9 cellular contexts compared by ENCODE assay signal in genomic region chr9:91711755-91712591, GRCh38.
DNase-seq lines count a peak whose midpoint lies in the region; ATAC-seq and TF ChIP-seq lines count a peak whose summit lies in the region.
"Had no signal": no experiment of that assay in that cellular context is flagged by ENCODE, and none has a peak within 500 bp of the region (broad histone marks: within the 10 kb centered on the region; RNA-seq: fewer than 3 reads in every experiment).

No MANE protein-coding gene starts in this region.

- no peaks in the 10 kb centered on the region for H3K27me3 ChIP-seq in H7 (ENCODE audit: control insufficient read depth, insufficient read depth, low read length)

- H4K20me1 ChIP-seq in OCI-LY7 (ENCODE audit: insufficient read depth, low read length): no peaks in the 10 kb centered on the region

- no peaks in the 10 kb centered on the region for H3K79me2 ChIP-seq in OCI-LY7 (ENCODE audit: insufficient read depth, low read depth, low read length)

- H3K27me3 Mint-ChIP-seq in activated naive CD8-positive, alpha-beta T cell treated with anti-CD3 and anti-CD28 coated beads, Interleukin-2, amount 10 ng/mL, durations not matched to agents 7 days and 5 days: peaks cover 9% of the 10 kb centered on the region

- H3K4me3 Mint-ChIP-seq in activated naive CD8-positive, alpha-beta T cell treated with anti-CD3 and anti-CD28 coated beads, Interleukin-2, amount 10 ng/mL, durations not matched to agents 7 days and 5 days: no peak overlapping the region

- peaks cover 23% of the 10 kb centered on the region for H3K4me1 ChIP-seq in OCI-LY7 (ENCODE audit: insufficient read depth, low read length, poor library complexity, severe bottlenecking)

- H3K4me3 ChIP-seq in OCI-LY7 (ENCODE audit: low read depth, low read length, poor library complexity, severe bottlenecking) (peak overlapping the region; percentile 50), H7 (ENCODE audit: insufficient read depth, low read depth, low read length) (no peak overlapping the region)
- H3K4me3 ChIP-seq: lung had no signal

- H3K27ac ChIP-seq in OCI-LY7 (ENCODE audit: low read depth, low read length, poor library complexity, severe bottlenecking): peak overlapping the region; percentile 44

- intact Hi-C loops in OCI-LY7 (cut with micrococcal nuclease; ENCODE audit: unreplicated experiment): no loop called here

- no peaks in the 10 kb centered on the region for H3K36me3 ChIP-seq in OCI-LY7 (ENCODE audit: insufficient read depth, low read length)
- H3K36me3 ChIP-seq in H7 (replicated peaks; ENCODE audit: control insufficient read depth, insufficient read depth, low read length): no peaks in the 10 kb centered on the region

- peak overlapping the region; percentile 80 for H2AFZ ChIP-seq in OCI-LY7 (ENCODE audit: low read length)

- H3K4me2 ChIP-seq in OCI-LY7 (ENCODE audit: low read length): peak overlapping the region; percentile 42

- no peaks in the 10 kb centered on the region for H3K36me3 Mint-ChIP-seq in activated naive CD8-positive, alpha-beta T cell treated with anti-CD3 and anti-CD28 coated beads, Interleukin-2, amount 10 ng/mL, durations not matched to agents 7 days and 5 days

- POLR2A ChIA-PET in OCI-LY7 (lab: Charles Lee): no interaction called here
- POLR2A ChIA-PET in activated naive CD8-positive, alpha-beta T cell treated with anti-CD3 and anti-CD28 coated beads, Interleukin-2, amount 10 ng/mL, durations not matched to agents 7 days and 5 days (lab: Charles Lee): no interaction called here

- peaks cover 5% of the 10 kb centered on the region for H3K9me3 Mint-ChIP-seq in activated naive CD8-positive, alpha-beta T cell treated with anti-CD3 and anti-CD28 coated beads, Interleukin-2, amount 10 ng/mL, durations not matched to agents 7 days and 5 days

- BruUV-seq in OCI-LY7 (replicated peaks; lab: Mats Ljungman, UMichigan): no TSS peak

- H3K9me3 ChIP-seq in OCI-LY7 (ENCODE audit: low read length): peaks cover 8% of the 10 kb centered on the region; the same call in 1 of the 2 replicates

- CTCF ChIA-PET in OCI-LY7 (lab: Charles Lee; ENCODE audit: unreplicated experiment): no interaction called here

- H3K9me2 ChIP-seq in OCI-LY7 (ENCODE audit: insufficient read depth, low read length): no peaks in the 10 kb centered on the region

- no peak overlapping the region for H3K27ac Mint-ChIP-seq in activated naive CD8-positive, alpha-beta T cell treated with anti-CD3 and anti-CD28 coated beads, Interleukin-2, amount 10 ng/mL, durations not matched to agents 7 days and 5 days

- peaks cover 12% of the 10 kb centered on the region for H3K4me1 Mint-ChIP-seq in activated naive CD8-positive, alpha-beta T cell treated with anti-CD3 and anti-CD28 coated beads, Interleukin-2, amount 10 ng/mL, durations not matched to agents 7 days and 5 days

- TF ChIP-seq CTCF in OCI-LY7 (conservative IDR thresholded peaks at IDR 0.05; ENCODE audit: low read length): no peak

- DNase-seq in OCI-LY7 (ENCODE audit: low spot score) (peak; percentile 83), H7 (no peak), HT-29 (ENCODE audit: low spot score) (no peak)
- DNase-seq in activated naive CD8-positive, alpha-beta T cell treated with anti-CD3 and anti-CD28 coated beads, Interleukin-2, amount 10 ng/mL, durations not matched to agents 7 days and 5 days: peak; percentile 61
- DNase-seq in stimulated activated CD4-positive, alpha-beta T cell treated with anti-CD3 and anti-CD28 coated beads, Interleukin-2, amount 100 ng/mL, for 24 hours: peak; percentile 59 to 67

- ATAC-seq in GM18867 (IDR thresholded peaks at IDR 0.05; ENCODE audit: unreplicated experiment) (peak; percentile 91), HG02763 (IDR thresholded peaks at IDR 0.05; ENCODE audit: unreplicated experiment) (peak; percentile 67), SK-N-SH treated with all-trans-retinoic acid at 6 μM for 48 hours (no peak)
- ATAC-seq in activated naive CD8-positive, alpha-beta T cell treated with anti-CD3 and anti-CD28 coated beads, Interleukin-2, amount 10 ng/mL, durations not matched to agents 7 days and 5 days (ENCODE audit: low read depth): peak; percentile 92

TF ChIP-seq in SK-N-SH treated with all-trans-retinoic acid at 6 μM for 48 hours, 23 proteins besides CTCF, POLR2A, EP300 and RAD21:
- TF ChIP-seq ARNTL (CRISPR knock-in tag; IDR thresholded peaks at IDR 0.05; ENCODE audit: borderline replicate concordance, low read depth) (no peak), SNAI2 (CRISPR knock-in tag; IDR thresholded peaks at IDR 0.05) (no peak), PATZ1 (CRISPR knock-in tag; IDR thresholded peaks at IDR 0.05; ENCODE audit: borderline replicate concordance) (no peak), ZNF565 (CRISPR knock-in tag; conservative IDR thresholded peaks at IDR 0.05; ENCODE audit: low read depth) (no peak), ZFP3 (CRISPR knock-in tag; IDR thresholded peaks at IDR 0.05) (no peak), TOX (CRISPR knock-in tag; IDR thresholded peaks at IDR 0.05; ENCODE audit: borderline replicate concordance) (no peak), ISL1 (CRISPR knock-in tag; IDR thresholded peaks at IDR 0.05) (no peak), ZNF8 (CRISPR knock-in tag; IDR thresholded peaks at IDR 0.05) (no peak), ZNF70 (CRISPR knock-in tag; IDR thresholded peaks at IDR 0.05) (no peak), BACH2 (CRISPR knock-in tag; IDR thresholded peaks at IDR 0.05; ENCODE audit: borderline replicate concordance) (no peak), OSR1 (CRISPR knock-in tag; IDR thresholded peaks at IDR 0.05) (no peak), TCF4 (CRISPR knock-in tag; IDR thresholded peaks at IDR 0.05; ENCODE audit: borderline replicate concordance) (no peak), CREB5 (CRISPR knock-in tag; IDR thresholded peaks at IDR 0.05; ENCODE audit: low read depth) (no peak), POU6F1 (CRISPR knock-in tag; IDR thresholded peaks at IDR 0.05; ENCODE audit: borderline replicate concordance, low read depth) (no peak), PPARA (CRISPR knock-in tag; IDR thresholded peaks at IDR 0.05; ENCODE audit: borderline replicate concordance) (no peak), CSRNP3 (CRISPR knock-in tag; IDR thresholded peaks at IDR 0.05) (no peak)

Comparison
In these comparisons a context has a peak if more than half of its experiments do, and no peak if none do; other contexts are left out.
1. DNase-seq: peak in OCI-LY7 (single experiment), activated naive CD8-positive, alpha-beta T cell treated with anti-CD3 and anti-CD28 coated beads, Interleukin-2, amount 10 ng/mL, durations not matched to agents 7 days and 5 days (single experiment) and stimulated activated CD4-positive, alpha-beta T cell treated with anti-CD3 and anti-CD28 coated beads, Interleukin-2, amount 100 ng/mL, for 24 hours (2 of 2); none in H7 (single experiment) and HT-29 (single experiment).